In the genomic region with DNA sequence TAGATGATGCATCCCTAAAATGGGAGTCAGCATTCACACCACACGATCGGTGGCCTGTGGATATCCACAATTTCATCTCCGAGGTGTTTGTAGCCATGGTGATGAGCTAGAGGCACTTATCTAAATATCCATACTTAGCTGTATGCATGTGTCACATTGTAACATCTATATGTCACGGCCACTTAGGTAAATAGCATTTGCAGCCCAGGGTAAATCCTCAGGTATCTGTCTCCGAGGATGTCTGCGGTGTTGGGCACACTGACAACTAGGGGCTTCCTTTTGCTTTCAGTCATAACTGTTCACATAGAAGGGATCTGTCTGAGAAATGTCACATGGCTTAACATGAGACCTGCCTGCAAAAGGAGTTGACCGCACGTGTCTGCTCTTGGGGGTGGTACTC, we compare ENCODE assay signal across 35 cellular contexts.
"Had no signal": no experiment of that assay in that cellular context is flagged by ENCODE, and none has a peak within 500 bp of the region (broad histone marks: within the 10 kb centered on the region; RNA-seq: fewer than 3 reads in every experiment).

No MANE protein-coding gene starts in this region.

- H3K4me3 ChIP-seq: MG63 had no signal

- DNase-seq: Karpas-422, Kasumi-1, MG63, MM.1S, MV-4-11, NCI-H1048, NCI-H1092, NCI-H1092 treated with DMSO at 0.1 percent for 48 hours, NCI-H1105, NCI-H1105 treated with DMSO at 0.1 percent for 48 hours, NCI-H1417, NCI-H1417 treated with DMSO at 0.1 percent for 48 hours, NCI-H1436, NCI-H1436 treated with DMSO at 0.1 percent for 48 hours, NCI-H146, NCI-H1694, NCI-H1694 treated with DMSO at 0.1 percent for 48 hours, NCI-H187, NCI-H187 treated with DMSO at 0.1 percent for 48 hours, NCI-H1930, NCI-H2029, NCI-H2029 treated with DMSO at 0.1 percent for 48 hours, NCI-H2081, NCI-H2081 treated with DMSO at 0.1 percent for 48 hours, NCI-H2107, NCI-H2171, NCI-H2171 treated with DMSO at 0.1 percent for 48 hours, NCI-H2227 treated with DMSO at 0.1 percent for 48 hours, NCI-H226, NCI-H345, NCI-H446, NCI-H446 treated with DMSO at 0.1 percent for 48 hours, NCI-H510A, NCI-H510A treated with DMSO at 0.1 percent for 48 hours, NCI-H524 had no signal

- H3K27me3 ChIP-seq: MG63 had no signal

- H3K9me3 ChIP-seq: MG63 had no signal

- H3K36me3 ChIP-seq: MG63 had no signal
